ENCODE assay signal across 1 cellular context in the genomic region with DNA sequence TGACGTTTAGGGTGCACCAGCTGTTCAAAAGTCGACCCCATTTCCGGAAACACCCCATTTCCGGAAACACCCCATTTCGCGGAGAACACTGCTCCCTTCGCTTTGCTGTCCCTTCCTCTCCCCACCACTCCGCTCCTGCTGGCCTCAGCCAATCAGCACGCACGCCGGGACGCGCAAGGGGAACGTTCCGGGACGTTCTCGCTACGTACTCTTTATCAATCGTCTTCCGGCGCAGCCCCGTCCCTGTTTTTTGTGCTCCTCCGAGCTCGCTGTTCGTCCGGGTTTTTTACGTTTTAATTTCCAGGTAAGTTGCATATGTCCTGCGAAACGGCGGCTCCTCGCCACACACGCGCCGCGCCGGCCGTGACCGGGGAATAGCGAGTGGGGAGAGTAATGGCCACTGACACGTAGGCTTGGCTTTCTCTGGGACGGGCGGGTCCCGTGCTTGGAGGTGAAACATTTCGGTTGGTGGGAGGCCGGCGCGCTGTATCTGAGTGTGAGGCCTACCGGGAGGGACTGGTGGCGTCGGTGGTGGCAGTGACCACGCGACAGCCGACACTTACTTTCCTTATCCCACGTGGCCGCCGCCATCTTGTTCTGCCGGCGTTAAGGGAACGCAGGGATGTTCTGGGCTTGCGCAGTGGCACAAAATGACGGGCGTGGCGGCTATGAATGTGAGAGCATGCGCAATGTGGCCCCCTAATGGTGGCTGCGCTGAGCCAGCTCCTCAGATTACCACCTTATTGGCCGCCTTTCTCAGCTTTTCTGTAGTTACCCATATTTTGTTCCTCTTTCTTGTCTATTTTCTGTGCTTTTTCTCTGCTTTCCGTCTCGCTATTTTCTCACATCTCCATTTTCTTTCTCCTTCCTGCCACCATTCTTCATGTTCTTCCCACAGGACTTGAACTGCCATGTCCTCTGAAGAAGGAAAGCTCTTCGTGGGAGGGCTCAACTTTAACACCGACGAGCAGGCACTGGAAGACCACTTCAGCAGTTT.
TF ChIP-seq lines count a peak whose summit lies in the region.

TSS of gene RBM3 (plus strand) at position 215 of the 997 bp plus-strand sequence. CDS start at position 912, 697 bp downstream.

TF ChIP-seq in HEK293, 187 proteins besides CTCF, POLR2A, EP300 and RAD21 (continued from another document and continues in another):
- TF ChIP-seq, protein P1, sequence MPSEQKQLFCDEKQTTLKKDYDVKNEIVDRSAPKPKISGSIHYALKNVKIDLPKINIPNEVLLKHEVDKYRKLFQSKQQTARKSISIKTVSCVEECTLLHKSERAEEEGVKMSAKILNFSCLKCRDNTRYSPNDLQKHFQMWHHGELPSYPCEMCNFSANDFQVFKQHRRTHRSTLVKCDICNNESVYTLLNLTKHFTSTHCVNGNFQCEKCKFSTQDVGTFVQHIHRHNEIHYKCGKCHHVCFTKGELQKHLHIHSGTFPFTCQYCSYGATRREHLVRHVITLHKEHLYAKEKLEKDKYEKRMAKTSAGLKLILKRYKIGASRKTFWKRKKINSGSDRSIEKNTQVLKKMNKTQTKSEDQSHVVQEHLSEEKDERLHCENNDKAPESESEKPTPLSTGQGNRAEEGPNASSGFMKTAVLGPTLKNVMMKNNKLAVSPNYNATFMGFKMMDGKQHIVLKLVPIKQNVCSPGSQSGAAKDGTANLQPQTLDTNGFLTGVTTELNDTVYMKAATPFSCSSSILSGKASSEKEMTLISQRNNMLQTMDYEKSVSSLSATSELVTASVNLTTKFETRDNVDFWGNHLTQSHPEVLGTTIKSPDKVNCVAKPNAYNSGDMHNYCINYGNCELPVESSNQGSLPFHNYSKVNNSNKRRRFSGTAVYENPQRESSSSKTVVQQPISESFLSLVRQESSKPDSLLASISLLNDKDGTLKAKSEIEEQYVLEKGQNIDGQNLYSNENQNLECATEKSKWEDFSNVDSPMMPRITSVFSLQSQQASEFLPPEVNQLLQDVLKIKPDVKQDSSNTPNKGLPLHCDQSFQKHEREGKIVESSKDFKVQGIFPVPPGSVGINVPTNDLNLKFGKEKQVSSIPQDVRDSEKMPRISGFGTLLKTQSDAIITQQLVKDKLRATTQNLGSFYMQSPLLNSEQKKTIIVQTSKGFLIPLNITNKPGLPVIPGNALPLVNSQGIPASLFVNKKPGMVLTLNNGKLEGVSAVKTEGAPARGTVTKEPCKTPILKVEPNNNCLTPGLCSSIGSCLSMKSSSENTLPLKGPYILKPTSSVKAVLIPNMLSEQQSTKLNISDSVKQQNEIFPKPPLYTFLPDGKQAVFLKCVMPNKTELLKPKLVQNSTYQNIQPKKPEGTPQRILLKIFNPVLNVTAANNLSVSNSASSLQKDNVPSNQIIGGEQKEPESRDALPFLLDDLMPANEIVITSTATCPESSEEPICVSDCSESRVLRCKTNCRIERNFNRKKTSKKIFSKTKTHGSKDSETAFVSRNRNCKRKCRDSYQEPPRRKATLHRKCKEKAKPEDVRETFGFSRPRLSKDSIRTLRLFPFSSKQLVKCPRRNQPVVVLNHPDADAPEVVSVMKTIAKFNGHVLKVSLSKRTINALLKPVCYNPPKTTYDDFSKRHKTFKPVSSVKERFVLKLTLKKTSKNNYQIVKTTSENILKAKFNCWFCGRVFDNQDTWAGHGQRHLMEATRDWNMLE (tag by site-specific recombination; conservative IDR thresholded peaks at IDR 0.05; ENCODE audit: low read depth): no peak; the same call in 1 of the 2 replicates
- TF ChIP-seq TRIM28 (IDR thresholded peaks at IDR 0.05; ENCODE audit: borderline replicate concordance, low read length): no peak
- TF ChIP-seq ZNF155 (tag by site-specific recombination; IDR thresholded peaks at IDR 0.05): no peak
- TF ChIP-seq PBX3 (CRISPR knock-in tag; IDR thresholded peaks at IDR 0.05): no peak
- no peak for TF ChIP-seq ZNF274 (IDR thresholded peaks at IDR 0.05; ENCODE audit: low read length)
- no peak for TF ChIP-seq ZNF274 (tag by site-specific recombination; IDR thresholded peaks at IDR 0.05; ENCODE audit: borderline replicate concordance)
- no peak for TF ChIP-seq ZNF621 (tag by site-specific recombination; IDR thresholded peaks at IDR 0.05)
- peak; percentile 56; the same call in 1 of the 2 replicates for TF ChIP-seq ZBTB48 (tag by site-specific recombination; IDR thresholded peaks at IDR 0.05)
- TF ChIP-seq PRDM6 (tag by site-specific recombination; IDR thresholded peaks at IDR 0.05): no peak
- no peak; the same call in 1 of the 2 replicates for TF ChIP-seq ZNF513 (tag by site-specific recombination; IDR thresholded peaks at IDR 0.05)
- no peak for TF ChIP-seq ZNF623 (tag by site-specific recombination; IDR thresholded peaks at IDR 0.05)
- no peak for TF ChIP-seq ZNF221 (tag by site-specific recombination; IDR thresholded peaks at IDR 0.05; ENCODE audit: borderline replicate concordance)
- TF ChIP-seq ZNF660 (tag by site-specific recombination; IDR thresholded peaks at IDR 0.05): peak; percentile 4; the same call in 1 of the 2 replicates
- TF ChIP-seq ZSCAN18 (tag by site-specific recombination; IDR thresholded peaks at IDR 0.05): no peak
- no peak for TF ChIP-seq ZNF404 (tag by site-specific recombination; IDR thresholded peaks at IDR 0.05)
- TF ChIP-seq ZSCAN4 (tag by site-specific recombination; IDR thresholded peaks at IDR 0.05): no peak; the same call in 1 of the 2 replicates
- no peak for TF ChIP-seq HOXC10 (CRISPR knock-in tag; IDR thresholded peaks at IDR 0.05)
- TF ChIP-seq ZNF239 (tag by site-specific recombination; IDR thresholded peaks at IDR 0.05): no peak
- TF ChIP-seq REPIN1 (tag by site-specific recombination; IDR thresholded peaks at IDR 0.05; ENCODE audit: low read depth): no peak
- TF ChIP-seq KLF10 (tag by site-specific recombination; IDR thresholded peaks at IDR 0.05): peak; percentile 95
- no peak for TF ChIP-seq ZNF138 (tag by site-specific recombination; IDR thresholded peaks at IDR 0.05; ENCODE audit: borderline replicate concordance)
- peak; percentile 42 for TF ChIP-seq SP7 (tag by site-specific recombination; IDR thresholded peaks at IDR 0.05)
- TF ChIP-seq, protein P2, sequence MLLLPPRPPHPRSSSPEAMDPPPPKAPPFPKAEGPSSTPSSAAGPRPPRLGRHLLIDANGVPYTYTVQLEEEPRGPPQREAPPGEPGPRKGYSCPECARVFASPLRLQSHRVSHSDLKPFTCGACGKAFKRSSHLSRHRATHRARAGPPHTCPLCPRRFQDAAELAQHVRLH (tag by site-specific recombination; IDR thresholded peaks at IDR 0.05): no peak
- TF ChIP-seq ZNF335 (tag by site-specific recombination; conservative IDR thresholded peaks at IDR 0.05): peak; percentile 44
- no peak for TF ChIP-seq SALL2 (tag by site-specific recombination; IDR thresholded peaks at IDR 0.05; ENCODE audit: borderline replicate concordance)
- TF ChIP-seq, protein P3, sequence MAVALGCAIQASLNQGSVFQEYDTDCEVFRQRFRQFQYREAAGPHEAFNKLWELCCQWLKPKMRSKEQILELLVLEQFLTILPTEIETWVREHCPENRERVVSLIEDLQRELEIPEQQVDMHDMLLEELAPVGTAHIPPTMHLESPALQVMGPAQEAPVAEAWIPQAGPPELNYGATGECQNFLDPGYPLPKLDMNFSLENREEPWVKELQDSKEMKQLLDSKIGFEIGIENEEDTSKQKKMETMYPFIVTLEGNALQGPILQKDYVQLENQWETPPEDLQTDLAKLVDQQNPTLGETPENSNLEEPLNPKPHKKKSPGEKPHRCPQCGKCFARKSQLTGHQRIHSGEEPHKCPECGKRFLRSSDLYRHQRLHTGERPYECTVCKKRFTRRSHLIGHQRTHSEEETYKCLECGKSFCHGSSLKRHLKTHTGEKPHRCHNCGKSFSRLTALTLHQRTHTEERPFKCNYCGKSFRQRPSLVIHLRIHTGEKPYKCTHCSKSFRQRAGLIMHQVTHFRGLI (tag by site-specific recombination; IDR thresholded peaks at IDR 0.05): 0 out of 2 replicates have a peak, but pooled peaks have one; percentile 39
- TF ChIP-seq ZNF140 (tag by site-specific recombination; IDR thresholded peaks at IDR 0.05): no peak
- no peak for TF ChIP-seq ZNF544 (tag by site-specific recombination; IDR thresholded peaks at IDR 0.05)
- peak; percentile 59; the same call in 1 of the 2 replicates for TF ChIP-seq ZNF561 (tag by site-specific recombination; IDR thresholded peaks at IDR 0.05; ENCODE audit: borderline replicate concordance)
- TF ChIP-seq KLF8 (tag by site-specific recombination; IDR thresholded peaks at IDR 0.05): peak; percentile 98
- TF ChIP-seq ZNF426 (tag by site-specific recombination; IDR thresholded peaks at IDR 0.05): no peak
- TF ChIP-seq ZNF175 (tag by site-specific recombination; IDR thresholded peaks at IDR 0.05): no peak
- no peak for TF ChIP-seq ZNF302 (tag by site-specific recombination; IDR thresholded peaks at IDR 0.05; ENCODE audit: low read depth)
- TF ChIP-seq, protein P4, sequence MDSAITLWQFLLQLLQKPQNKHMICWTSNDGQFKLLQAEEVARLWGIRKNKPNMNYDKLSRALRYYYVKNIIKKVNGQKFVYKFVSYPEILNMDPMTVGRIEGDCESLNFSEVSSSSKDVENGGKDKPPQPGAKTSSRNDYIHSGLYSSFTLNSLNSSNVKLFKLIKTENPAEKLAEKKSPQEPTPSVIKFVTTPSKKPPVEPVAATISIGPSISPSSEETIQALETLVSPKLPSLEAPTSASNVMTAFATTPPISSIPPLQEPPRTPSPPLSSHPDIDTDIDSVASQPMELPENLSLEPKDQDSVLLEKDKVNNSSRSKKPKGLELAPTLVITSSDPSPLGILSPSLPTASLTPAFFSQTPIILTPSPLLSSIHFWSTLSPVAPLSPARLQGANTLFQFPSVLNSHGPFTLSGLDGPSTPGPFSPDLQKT (IDR thresholded peaks at IDR 0.05; ENCODE audit: borderline replicate concordance, low read depth, low read length): peak; percentile 72; the same call in 1 of the 2 replicates
- TF ChIP-seq ZNF16 (tag by site-specific recombination; IDR thresholded peaks at IDR 0.05; ENCODE audit: low read depth): no peak
- TF ChIP-seq ZNF76 (tag by site-specific recombination; IDR thresholded peaks at IDR 0.05; ENCODE audit: borderline replicate concordance, low read depth): peak; percentile 23; the same call in 1 of the 2 replicates
- peak; percentile 81 for TF ChIP-seq HOXD13 (CRISPR knock-in tag; IDR thresholded peaks at IDR 0.05; ENCODE audit: borderline replicate concordance)
- TF ChIP-seq ZNF548 (tag by site-specific recombination; IDR thresholded peaks at IDR 0.05): no peak
- TF ChIP-seq KLF17 (tag by site-specific recombination; IDR thresholded peaks at IDR 0.05): peak; percentile 61; the same call in 1 of the 2 replicates
